Comparison of ENCODE assay signal across 13 cellular contexts in genomic region chr7:66330961-66331360, GRCh38.
DNase-seq lines count a peak whose midpoint lies in the region; ATAC-seq and TF ChIP-seq lines count a peak whose summit lies in the region.
"Had no signal": no experiment of that assay in that cellular context is flagged by ENCODE, and none has a peak within 500 bp of the region (broad histone marks: within the 10 kb centered on the region; RNA-seq: fewer than 3 reads in every experiment).

No MANE protein-coding gene starts in this region.

- H3K4me1 ChIP-seq in right cardiac atrium (ENCODE audit: control insufficient read depth, insufficient read depth, low read length) (peaks cover 3% of the 10 kb centered on the region), lower lobe of right lung (no peaks in the 10 kb centered on the region)

- ATAC-seq in right cardiac atrium (peak; percentile 78 to 94), lower lobe of right lung (no peak), HG02840 (IDR thresholded peaks at IDR 0.05; ENCODE audit: low FRiP score, unreplicated experiment) (no peak)

- H3K9me3 ChIP-seq in right cardiac atrium (ENCODE audit: control insufficient read depth, low read length) (no peaks in the 10 kb centered on the region), lower lobe of right lung (no peaks in the 10 kb centered on the region), WERI-Rb-1 (ENCODE audit: severe bottlenecking) (no peaks in the 10 kb centered on the region)

- H3K27ac ChIP-seq in right cardiac atrium (ENCODE audit: low read length) (no peak overlapping the region), lower lobe of right lung (no peak overlapping the region), WERI-Rb-1 (no peak overlapping the region)
- H3K27ac ChIP-seq: VCaP had no signal

- H3K36me3 ChIP-seq in lower lobe of right lung (no peaks in the 10 kb centered on the region), WERI-Rb-1 (no peaks in the 10 kb centered on the region)

- peak; percentile 14 for DNase-seq in NB4 (ENCODE audit: low read depth)
- DNase-seq in right cardiac atrium: peak; percentile 66 to 86 (median 82)
- DNase-seq in stromal cell of bone marrow (ENCODE audit: low read depth): peak; percentile 23
- no peak for DNase-seq in lower lobe of right lung
- no peak for DNase-seq in WERI-Rb-1
- DNase-seq in NCI-H69 (lab: John Stamatoyannopoulos, UW): no peak
- DNase-seq: activated CD8-positive, alpha-beta memory T cell treated with anti-CD3 and anti-CD28 coated beads, Interleukin-2, amount 50 U/mL, for 48 hours; amniotic stem cell; CD4-positive, CD25-positive, alpha-beta regulatory T cell; effector memory CD4-positive, alpha-beta T cell had no signal

- intact Hi-C loops in right cardiac atrium (cut with DNase I): no loop called here
- intact Hi-C loops in lower lobe of right lung (cut with DNase I): no loop called here

- 21% methylated on average over 1 of the region's 1 CpG for WGBS in right cardiac atrium

- H3K27me3 Mint-ChIP-seq in brain: no peaks in the 10 kb centered on the region
- H3K27me3 Mint-ChIP-seq: CD4-positive, CD25-positive, alpha-beta regulatory T cell had no signal

- H3K4me1 Mint-ChIP-seq in brain: peaks cover 26% of the 10 kb centered on the region
- H3K4me1 Mint-ChIP-seq: CD4-positive, CD25-positive, alpha-beta regulatory T cell had no signal

- H3K27ac Mint-ChIP-seq in brain: peak overlapping the region in 4 of 5 experiments; percentile 51 to 73 (median 59)
- H3K27ac Mint-ChIP-seq: CD4-positive, CD25-positive, alpha-beta regulatory T cell had no signal

- peaks cover 7 to 13% (median 8%) of the 10 kb centered on the region in 5 experiments for H3K9me3 Mint-ChIP-seq in brain

- TF ChIP-seq CTCF in NB4 (IDR thresholded peaks at IDR 0.05; ENCODE audit: low read depth, low read length) (no peak), brain (conservative IDR thresholded peaks at IDR 0.05) (no peak), lower lobe of right lung (IDR thresholded peaks at IDR 0.05) (no peak), WERI-Rb-1 (IDR thresholded peaks at IDR 0.05; ENCODE audit: low read depth, low read length) (no peak)

- no peak for TF ChIP-seq POLR2A in NB4 (IDR thresholded peaks at IDR 0.05; ENCODE audit: extremely low read depth, insufficient read length)

- no peaks in the 10 kb centered on the region for H3K27me3 ChIP-seq in right cardiac atrium (ENCODE audit: control insufficient read depth, insufficient read depth)
- no peaks in the 10 kb centered on the region for H3K27me3 ChIP-seq in lower lobe of right lung (ENCODE audit: low read depth)
- H3K27me3 ChIP-seq in WERI-Rb-1 (ENCODE audit: insufficient read depth, low read depth, severe bottlenecking): no peaks in the 10 kb centered on the region

- no peak overlapping the region for H3K4me3 Mint-ChIP-seq in brain
- H3K4me3 Mint-ChIP-seq: CD4-positive, CD25-positive, alpha-beta regulatory T cell had no signal

- H3K36me3 Mint-ChIP-seq in brain: peaks cover 20% of the 10 kb centered on the region
- H3K36me3 Mint-ChIP-seq: CD4-positive, CD25-positive, alpha-beta regulatory T cell had no signal

- H3K4me3 ChIP-seq in NB4 (ENCODE audit: low read depth, low read length): no peak overlapping the region
- H3K4me3 ChIP-seq in right cardiac atrium (ENCODE audit: low read length): no peak overlapping the region
- no peak overlapping the region for H3K4me3 ChIP-seq in lower lobe of right lung
- H3K4me3 ChIP-seq in WERI-Rb-1 (ENCODE audit: low read depth, low read length): no peak overlapping the region

Comparison
In these comparisons a context has a peak if more than half of its experiments do, and no peak if none do; other contexts are left out.
1. DNase-seq: peak in NB4 (single experiment), right cardiac atrium (3 of 3) and stromal cell of bone marrow (single experiment); none in lower lobe of right lung (single experiment), WERI-Rb-1 (single experiment) and NCI-H69 (single experiment).
2. ATAC-seq: peak in right cardiac atrium (2 of 2); none in lower lobe of right lung (0 of 2) and HG02840 (single experiment).